In the genomic region with DNA sequence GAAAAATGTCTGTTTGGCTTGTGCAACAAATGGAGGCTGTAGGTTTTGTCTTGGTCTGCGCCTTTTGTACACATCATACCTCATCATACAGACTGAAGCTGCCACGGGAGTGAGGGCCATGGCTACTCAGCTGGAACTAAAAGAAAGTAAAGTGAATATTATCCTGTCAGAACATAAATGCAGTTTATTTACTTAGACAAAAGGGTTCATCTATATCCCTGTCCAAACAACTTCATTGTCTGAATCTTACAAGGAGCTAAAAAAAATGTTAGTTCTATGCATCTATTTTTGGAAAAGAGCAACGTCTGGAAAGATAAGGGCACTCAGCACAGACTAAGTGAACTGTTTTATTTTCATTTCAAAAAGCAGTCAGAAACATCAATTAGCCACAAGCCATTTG, we compare ENCODE assay signal across 16 cellular contexts.
A peak's percentile ranks its signal among the peaks of the same experiment; 100 is the strongest.
DNase-seq lines count a peak whose midpoint lies in the region; TF ChIP-seq lines count a peak whose summit lies in the region.
"Had no signal": no experiment of that assay in that cellular context is flagged by ENCODE, and none has a peak within 500 bp of the region (broad histone marks: within the 10 kb centered on the region; RNA-seq: fewer than 3 reads in every experiment).

No MANE protein-coding gene starts in this region.

- H2BK5ac ChIP-seq in neuronal stem cell (ENCODE audit: low read length) = no peak overlapping the region

- H3K18ac ChIP-seq in neuronal stem cell (ENCODE audit: low read length) = no peak overlapping the region

- H3K36me3 ChIP-seq in HAP-1 (replicated peaks) (no peaks in the 10 kb centered on the region), testis (ENCODE audit: low read depth, missing control alignments) (no peaks in the 10 kb centered on the region), neuronal stem cell (replicated peaks in 1 of 2; ENCODE audit: control insufficient read depth in 2 of 2, insufficient read depth in 2 of 2, low read length in 2 of 2) (peaks cover 0 to 19% of the 10 kb centered on the region in 2 donors)
- H3K36me3 ChIP-seq: BE2C, Peyer's patch had no signal

- no peak overlapping the region for H3K23ac ChIP-seq in neuronal stem cell (ENCODE audit: low read depth, low read length, poor library complexity)

- 55 to 62% methylated on average over 3 of the region's 3 CpGs for WGBS in testis, 2 donors
- WGBS in neuronal stem cell (ENCODE audit: extremely low coverage in 2 of 2, insufficient read length in 2 of 2, insufficient replicate concordance in 1 of 2), 2 donors = no CpG with 5 or more reads among the region's 3 CpGs

- TF ChIP-seq CTCF in nephron progenitor cell (IDR thresholded peaks at IDR 0.05) (no peak), testis (IDR thresholded peaks at IDR 0.05) (no peak)

- no peaks in the 10 kb centered on the region for H3K9me3 ChIP-seq in HAP-1
- no peaks in the 10 kb centered on the region for H3K9me3 ChIP-seq in testis
- H3K9me3 ChIP-seq in neuronal stem cell (replicated peaks in 1 of 2; ENCODE audit: control insufficient read depth in 2 of 2, insufficient read depth in 1 of 2, low read depth in 1 of 2, low read length in 2 of 2) = no peaks in the 10 kb centered on the region
- H3K9me3 ChIP-seq: BE2C, body of pancreas, Peyer's patch had no signal

- no peak overlapping the region for H3K27ac ChIP-seq in testis
- H3K27ac ChIP-seq in neuronal stem cell (replicated peaks; ENCODE audit: low read length) = no peak overlapping the region
- H3K27ac ChIP-seq: body of pancreas, Peyer's patch had no signal

- no peak overlapping the region for H3K9ac ChIP-seq in neuronal stem cell (ENCODE audit: low read depth, low read length, poor library complexity)

- H3K27ac Mint-ChIP-seq in nephron progenitor cell = no peak overlapping the region
- H3K27ac Mint-ChIP-seq: HFFc6 had no signal

- H3K4me1 Mint-ChIP-seq in nephron progenitor cell = peaks cover 46% of the 10 kb centered on the region

- H3K27me3 ChIP-seq in HAP-1 (ENCODE audit: low read depth) (no peaks in the 10 kb centered on the region), testis (no peaks in the 10 kb centered on the region), neuronal stem cell (ENCODE audit: control insufficient read depth in 3 of 3, insufficient read depth in 3 of 3, low read depth in 1 of 3, low read length in 3 of 3) (no peaks in the 10 kb centered on the region)
- H3K27me3 ChIP-seq: BE2C, body of pancreas, Peyer's patch had no signal

- no peak for TF ChIP-seq POLR2A in testis (IDR thresholded peaks at IDR 0.05)

- H3K9me3 Mint-ChIP-seq in nephron progenitor cell = no peaks in the 10 kb centered on the region
- H3K9me3 Mint-ChIP-seq: HFFc6 had no signal

- no peak overlapping the region for H2BK12ac ChIP-seq in neuronal stem cell (ENCODE audit: low read length)

- intact Hi-C loops in testis (cut with DNase I; ENCODE audit: low total_unique reads) = no loop called here

- DNase-seq in HAP-1 (ENCODE audit: low spot score in 2 of 2) (peak; percentile 59 to 79), NCI-H1930 (lab: John Stamatoyannopoulos, UW) (peak; percentile 72 to 78), SHP77 treated with DMSO at 0.1 percent for 48 hours (lab: John Stamatoyannopoulos, UW) (peak; percentile 63), nephron progenitor cell (no peak), HCEC 1CT (no peak), testis (no peak), neuronal stem cell (ENCODE audit: low spot score) (no peak)
- no peak for DNase-seq in central memory CD4-positive, alpha-beta T cell
- DNase-seq: activated naive CD4-positive, alpha-beta T cell treated with Interleukin-2 at 50 U/mL for 16 hours; BE2C; body of pancreas; HFFc6; KG1; left cardiac atrium; Peyer's patch; T-helper 1 cell had no signal

- H4K8ac ChIP-seq in neuronal stem cell (ENCODE audit: low read depth, low read length) = no peak overlapping the region

- no peak overlapping the region for H2AFZ ChIP-seq in neuronal stem cell (ENCODE audit: low read length)

- H3K4me3 Mint-ChIP-seq in nephron progenitor cell = peak overlapping the region; percentile 40
- H3K4me3 Mint-ChIP-seq: HFFc6 had no signal

- H3K4ac ChIP-seq in neuronal stem cell (ENCODE audit: low read length) = no peak overlapping the region

- no peak overlapping the region for H3K4me2 ChIP-seq in neuronal stem cell (ENCODE audit: insufficient read depth, low read length, poor library complexity, severe bottlenecking)

- H2BK120ac ChIP-seq in neuronal stem cell (ENCODE audit: low read depth, low read length) = no peak overlapping the region

- H3K4me3 ChIP-seq in HAP-1 (no peak overlapping the region), testis (no peak overlapping the region), neuronal stem cell (ENCODE audit: low read length in 2 of 2) (no peak overlapping the region)
- H3K4me3 ChIP-seq: body of pancreas, Peyer's patch had no signal

- H3K14ac ChIP-seq in neuronal stem cell (ENCODE audit: low read length) = no peak overlapping the region

- H2BK15ac ChIP-seq in neuronal stem cell (ENCODE audit: low read length) = no peak overlapping the region

- H3K4me1 ChIP-seq in HAP-1 = peaks cover 67% of the 10 kb centered on the region
- no peaks in the 10 kb centered on the region for H3K4me1 ChIP-seq in testis
- H3K4me1 ChIP-seq in neuronal stem cell (ENCODE audit: control insufficient read depth in 2 of 2, insufficient read depth in 1 of 2, low read depth in 1 of 2, low read length in 2 of 2) = peaks cover 0 to 15% of the 10 kb centered on the region in 2 donors
- H3K4me1 ChIP-seq: BE2C, body of pancreas, Peyer's patch had no signal

- no peaks in the 10 kb centered on the region for H3K79me1 ChIP-seq in neuronal stem cell (ENCODE audit: low read depth, low read length)

- H4K91ac ChIP-seq in neuronal stem cell (ENCODE audit: low read depth, low read length, poor library complexity) = no peak overlapping the region

- in situ Hi-C loops in HAP-1 (cut with MboI; ENCODE audit: low sequenced_read_pairs) = loop anchor here (25.0 kb wide), 2 partner anchors 248 to 573 kb away; a partner anchor contains a TSS

- H3K36me3 Mint-ChIP-seq in nephron progenitor cell (ENCODE audit: low read depth) = no peaks in the 10 kb centered on the region

- H2AK5ac ChIP-seq in neuronal stem cell (ENCODE audit: low read depth, low read length) = no peak overlapping the region

- no peaks in the 10 kb centered on the region for H3K27me3 Mint-ChIP-seq in nephron progenitor cell (ENCODE audit: low read depth, poor library complexity)

Comparison
In these comparisons a context has a peak if more than half of its experiments do, and no peak if none do; other contexts are left out.
1. DNase-seq: peak in HAP-1 (2 of 2), NCI-H1930 (2 of 2) and SHP77 treated with DMSO at 0.1 percent for 48 hours (single experiment); none in nephron progenitor cell (single experiment), HCEC 1CT (single experiment), central memory CD4-positive, alpha-beta T cell (single experiment), testis (single experiment) and neuronal stem cell (single experiment).